In genomic region chr7:139035588-139036353, GRCh38 we compare ENCODE assay signal across 8 cellular contexts. TPM values are rescaled to one million over a fixed set of nuclear protein-coding genes. Genes with fewer than 3 reads are reported as not detected.
DNase-seq lines count a peak whose midpoint lies in the region; ATAC-seq and TF ChIP-seq lines count a peak whose summit lies in the region.

A gene with protein sequence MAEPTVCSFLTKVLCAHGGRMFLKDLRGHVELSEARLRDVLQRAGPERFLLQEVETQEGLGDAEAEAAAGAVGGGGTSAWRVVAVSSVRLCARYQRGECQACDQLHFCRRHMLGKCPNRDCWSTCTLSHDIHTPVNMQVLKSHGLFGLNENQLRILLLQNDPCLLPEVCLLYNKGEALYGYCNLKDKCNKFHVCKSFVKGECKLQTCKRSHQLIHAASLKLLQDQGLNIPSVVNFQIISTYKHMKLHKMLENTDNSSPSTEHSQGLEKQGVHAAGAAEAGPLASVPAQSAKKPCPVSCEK (minus strand): TSS chr7:139036042. CDS start chr7:139036017, 25 bp downstream.

- peak; percentile 66 for TF ChIP-seq POLR2A in GM19099 (IDR thresholded peaks at IDR 0.05; ENCODE audit: extremely low read depth, insufficient read length, low read depth)
- no peak for TF ChIP-seq POLR2A in suprapubic skin (IDR thresholded peaks at IDR 0.05)

- ATAC-seq in HG03280 (IDR thresholded peaks at IDR 0.05; ENCODE audit: unreplicated experiment), result peak; percentile 73

- TF ChIP-seq CTCF in suprapubic skin (IDR thresholded peaks at IDR 0.05), result no peak

- H3K4me1 ChIP-seq in esophagus (ENCODE audit: control insufficient read depth in 2 of 2, insufficient read depth in 2 of 2, low read length in 1 of 2) (peaks cover 5 to 11% of the 10 kb centered on the region in 2 donors), suprapubic skin (peaks cover 39% of the 10 kb centered on the region)

- H3K27me3 ChIP-seq in esophagus (ENCODE audit: control insufficient read depth in 1 of 2, insufficient read depth in 2 of 2, low read length in 2 of 2) (no peaks in the 10 kb centered on the region), suprapubic skin (no peaks in the 10 kb centered on the region)

- 1% methylated on average over 60 to 81 of the region's 81 CpGs for WGBS in esophagus, 2 donors
- whole genome bisulfite sequencing in suprapubic skin, result 1% methylated on average over 47 of the region's 81 CpGs

- TF ChIP-seq EP300 in suprapubic skin (IDR thresholded peaks at IDR 0.05), result no peak

- DNase-seq in CD1c-positive myeloid dendritic cell (ENCODE audit: extremely low spot score) (peak; percentile 42), NCI-H524 (lab: John Stamatoyannopoulos, UW) (peak; percentile 17 to 46), activated T-cell treated with anti-CD3 and anti-CD28 coated beads for 1 hour (ENCODE audit: low read depth) (peak; percentile 7), myocyte (ENCODE audit: low read depth) (peak; percentile 75), suprapubic skin (ENCODE audit: low spot score in 2 of 2) (peak in 1 of 2 donors; percentile 72)

- H3K9me3 ChIP-seq in esophagus (ENCODE audit: control insufficient read depth in 2 of 2, insufficient read depth in 1 of 2, low read depth in 1 of 2, low read length in 1 of 2) (no peaks in the 10 kb centered on the region), suprapubic skin (no peaks in the 10 kb centered on the region)

- H3K27ac ChIP-seq in esophagus (ENCODE audit: low read depth in 2 of 2, low read length in 1 of 2), result peak within 1 kb of the TSS; percentile 85 to 86
- H3K27ac ChIP-seq in suprapubic skin, result peak within 1 kb of the TSS; percentile 83

- H3K36me3 ChIP-seq in esophagus (ENCODE audit: control insufficient read depth in 2 of 2, insufficient read depth in 2 of 2, low read length in 1 of 2), result peaks cover 0 to 2% of the 10 kb centered on the region in 2 donors
- H3K36me3 ChIP-seq in suprapubic skin, result no peaks in the 10 kb centered on the region

- H3K4me3 ChIP-seq in esophagus (ENCODE audit: low read depth in 1 of 2, low read length in 2 of 2) (peak within 1 kb of the TSS; percentile 73 to 93), suprapubic skin (peak within 1 kb of the TSS; percentile 85)

RNA-seq across cellular contexts. Expression of the gene that starts here (rescaled TPM):
- polyA plus RNA-seq in esophagus, result 1 to 10 TPM in 1 of 2 donors, under 1 TPM in 1; 0.92 to 1.1 TPM
- 16.1 and 31.5 TPM in 2 replicates for total RNA-seq in myocyte
- polyA plus RNA-seq in myocyte (2012), result 12.7 TPM
- 10 to 100 TPM; 22.1 to 44.6 (median 22.5) TPM for total RNA-seq in suprapubic skin
